Comparison of ENCODE assay signal across 28 cellular contexts in the genomic region with DNA sequence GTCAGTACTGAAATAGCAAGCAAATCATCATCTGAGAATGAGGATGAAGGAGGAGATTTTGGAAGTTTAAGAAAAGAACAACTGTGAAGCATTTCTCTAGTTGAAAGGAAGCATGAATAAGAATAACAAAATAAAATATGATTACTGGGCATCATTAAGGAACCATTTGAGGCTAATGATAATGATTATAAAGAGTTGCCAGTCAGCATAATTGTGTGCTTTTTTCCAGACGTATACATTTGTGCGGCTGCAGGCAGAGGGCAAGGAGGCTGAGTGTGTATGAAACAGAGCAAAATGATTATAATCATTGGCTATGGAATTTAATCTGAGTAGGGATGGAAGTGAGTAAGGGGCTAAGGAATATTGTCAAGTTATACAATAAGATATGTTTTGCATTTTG.
"Had no signal": no experiment of that assay in that cellular context is flagged by ENCODE, and none has a peak within 500 bp of the region (broad histone marks: within the 10 kb centered on the region; RNA-seq: fewer than 3 reads in every experiment).

No MANE protein-coding gene starts in this region.

- H3K27me3 ChIP-seq: colonic mucosa, esophagus muscularis mucosa, esophagus squamous epithelium, foreskin keratinocyte, gastrocnemius medialis, gastroesophageal sphincter, heart left ventricle, heart right ventricle had no signal

- ATAC-seq: effector memory CD8-positive, alpha-beta T cell; esophagus mucosa; foreskin keratinocyte; gastrocnemius medialis; gastroesophageal sphincter; heart left ventricle; heart right ventricle had no signal

- DNase-seq: colonic mucosa; cortex of kidney; dermis blood vessel endothelial cell; dorsolateral prefrontal cortex; effector CD4-positive, alpha-beta T cell; effector CD8-positive, alpha-beta T cell; effector memory CD4-positive, alpha-beta T cell; effector memory CD8-positive, alpha-beta T cell; endodermal cell; erythroblast; esophagus squamous epithelium; foreskin fibroblast; foreskin keratinocyte; foreskin melanocyte; gastrocnemius medialis; glutamatergic neuron; head of caudate nucleus; heart left ventricle; heart right ventricle had no signal

- H3K27ac ChIP-seq: colonic mucosa, coronary artery, dorsolateral prefrontal cortex, epithelial cell of prostate, esophagus muscularis mucosa, esophagus squamous epithelium, foreskin keratinocyte, gastrocnemius medialis, gastroesophageal sphincter, heart left ventricle, heart right ventricle had no signal

- H3K36me3 ChIP-seq: colonic mucosa, esophagus muscularis mucosa, esophagus squamous epithelium, gastrocnemius medialis, gastroesophageal sphincter, heart left ventricle, heart right ventricle had no signal

- FAIRE-seq: colon, endometrium, endothelial cell of umbilical vein, frontal cortex had no signal

- H3K4me3 ChIP-seq: colonic mucosa, coronary artery, dorsolateral prefrontal cortex, esophagus muscularis mucosa, esophagus squamous epithelium, gastrocnemius medialis, gastroesophageal sphincter, heart left ventricle, heart right ventricle had no signal

- H3K4me1 ChIP-seq: colonic mucosa, esophagus muscularis mucosa, esophagus squamous epithelium, foreskin keratinocyte, gastrocnemius medialis, gastroesophageal sphincter, heart left ventricle, heart right ventricle had no signal

- H3K9me3 ChIP-seq: colonic mucosa, esophagus muscularis mucosa, esophagus squamous epithelium, gastrocnemius medialis had no signal
